ENCODE assay signal across 8 cellular contexts in the genomic region with DNA sequence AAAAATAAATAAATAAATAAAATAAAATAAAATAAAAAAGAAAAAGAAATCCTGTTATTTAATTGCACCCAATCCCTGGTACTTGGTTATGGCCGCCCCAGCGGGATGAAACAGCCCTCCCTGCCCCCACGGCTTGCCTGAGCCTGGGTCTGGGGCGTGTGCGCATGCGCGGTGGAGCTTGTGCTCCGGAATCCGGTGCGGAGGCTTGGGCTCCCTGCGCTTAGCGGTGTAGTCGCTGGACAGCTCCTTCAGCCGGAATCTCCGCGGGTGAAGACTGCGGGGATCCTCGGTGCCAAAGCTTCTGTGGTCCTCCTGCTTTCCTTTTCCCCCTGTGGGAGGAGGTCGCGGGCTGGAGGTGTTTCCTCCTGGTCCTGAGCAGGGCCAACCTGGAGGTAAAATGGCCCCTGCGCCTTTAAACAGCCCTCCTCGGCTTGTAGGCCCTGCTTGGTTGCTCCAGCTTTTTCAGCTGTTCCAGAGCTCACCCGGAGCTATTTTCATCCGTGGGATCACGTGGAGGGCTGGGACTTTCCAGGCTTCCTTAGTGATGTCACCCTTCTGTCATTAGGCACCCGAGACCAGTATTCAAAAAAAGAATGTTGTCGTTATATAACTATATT. TPM values are rescaled to one million over a fixed set of nuclear protein-coding genes. Genes with fewer than 3 reads are reported as not detected.
DNase-seq lines count a peak whose midpoint lies in the region; ATAC-seq, FAIRE-seq and TF ChIP-seq lines count a peak whose summit lies in the region.

A gene with protein sequence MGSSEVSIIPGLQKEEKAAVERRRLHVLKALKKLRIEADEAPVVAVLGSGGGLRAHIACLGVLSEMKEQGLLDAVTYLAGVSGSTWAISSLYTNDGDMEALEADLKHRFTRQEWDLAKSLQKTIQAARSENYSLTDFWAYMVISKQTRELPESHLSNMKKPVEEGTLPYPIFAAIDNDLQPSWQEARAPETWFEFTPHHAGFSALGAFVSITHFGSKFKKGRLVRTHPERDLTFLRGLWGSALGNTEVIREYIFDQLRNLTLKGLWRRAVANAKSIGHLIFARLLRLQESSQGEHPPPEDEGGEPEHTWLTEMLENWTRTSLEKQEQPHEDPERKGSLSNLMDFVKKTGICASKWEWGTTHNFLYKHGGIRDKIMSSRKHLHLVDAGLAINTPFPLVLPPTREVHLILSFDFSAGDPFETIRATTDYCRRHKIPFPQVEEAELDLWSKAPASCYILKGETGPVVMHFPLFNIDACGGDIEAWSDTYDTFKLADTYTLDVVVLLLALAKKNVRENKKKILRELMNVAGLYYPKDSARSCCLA (minus strand): TSS at position 468 of the 617 bp plus-strand sequence. CDS start 4,288 bp downstream, outside the sequence.

- no peak for FAIRE-seq in bronchial epithelial cell (lab: Jason Lieb, UNC)

- TF ChIP-seq CTCF in WI38 (IDR thresholded peaks at IDR 0.05; ENCODE audit: low read depth, low read length) (no peak), bronchial epithelial cell (IDR thresholded peaks at IDR 0.05; ENCODE audit: insufficient read depth, low read length, severe bottlenecking) (no peak)

- peaks cover 19 to 35% (median 31%) of the 10 kb centered on the region in 3 donors for H3K4me1 ChIP-seq in skeletal muscle tissue (ENCODE audit: control insufficient read depth in 3 of 3, insufficient read depth in 3 of 3, low read length in 3 of 3)

- H3K36me3 ChIP-seq in bronchial epithelial cell (ENCODE audit: control insufficient read depth, insufficient read depth, low read length) = peaks cover 1% of the 10 kb centered on the region
- peaks cover 2 to 7% (median 3%) of the 10 kb centered on the region in 3 donors for H3K36me3 ChIP-seq in skeletal muscle tissue (ENCODE audit: control insufficient read depth in 3 of 3, insufficient read depth in 3 of 3, low read length in 3 of 3)

- ATAC-seq in HG02852 (IDR thresholded peaks at IDR 0.05; ENCODE audit: unreplicated experiment) = peak; percentile 68
- no peak for ATAC-seq in HG03439 (IDR thresholded peaks at IDR 0.05; ENCODE audit: unreplicated experiment)

- H3K27ac ChIP-seq in skeletal muscle tissue (ENCODE audit: low read depth, low read length) = peak within 1 kb of the TSS; percentile 93

- peak within 1 kb of the TSS; percentile 56 for H3K4me3 ChIP-seq in WI38 (ENCODE audit: low read depth, low read length)
- H3K4me3 ChIP-seq in bronchial epithelial cell (ENCODE audit: low read depth, low read length) = peak within 1 kb of the TSS; percentile 43
- peak within 1 kb of the TSS; percentile 71 to 94 (median 88) for H3K4me3 ChIP-seq in skeletal muscle tissue (ENCODE audit: low read length in 3 of 3)

- H3K27me3 ChIP-seq in bronchial epithelial cell (ENCODE audit: control insufficient read depth, insufficient read depth, low read length) (no peaks in the 10 kb centered on the region), skeletal muscle tissue (ENCODE audit: control insufficient read depth in 3 of 3, insufficient read depth in 3 of 3, low read length in 3 of 3) (no peaks in the 10 kb centered on the region)

- H3K9ac ChIP-seq in skeletal muscle tissue (ENCODE audit: low read depth in 1 of 3, low read length in 3 of 3) = peak within 1 kb of the TSS; percentile 80 to 99 (median 98)

- peak; percentile 93 for DNase-seq in EH (ENCODE audit: low read depth)
- DNase-seq in NCI-H2171 treated with DMSO at 0.1 percent for 48 hours (lab: John Stamatoyannopoulos, UW) = peak; percentile 91
- DNase-seq in bronchial epithelial cell (ENCODE audit: low read depth) = peak; percentile 71
- DNase-seq in iPS-NIHi11 (ENCODE audit: low spot score) = peak; percentile 98

- no peaks in the 10 kb centered on the region for H3K9me3 ChIP-seq in skeletal muscle tissue (ENCODE audit: control insufficient read depth in 3 of 3, low read length in 3 of 3)

RNA-seq across cellular contexts. Expression of the gene that starts here (rescaled TPM):
- total RNA-seq in bronchial epithelial cell (0.51 and 1.1 TPM in 2 replicates), skeletal muscle tissue (33.9 TPM)

Comparison
In these comparisons a context has a peak if more than half of its experiments do, and no peak if none do; other contexts are left out.
1. RNA of the gene that starts here (total RNA-seq): 33.9 TPM in skeletal muscle tissue (single experiment); 0.51 to 1.1 TPM in bronchial epithelial cell; every median in the first group is over 10 times any median in the second.
2. Peak in every context shown above with its lines, with median percentiles within 50 percentile points of each other: DNase-seq and H3K4me3 ChIP-seq.